10 cellular contexts compared by ENCODE assay signal in genomic region chr17:81481815-81482505, GRCh38. TPM values are rescaled to one million over a fixed set of nuclear protein-coding genes. Genes with fewer than 3 reads are reported as not detected.
DNase-seq lines count a peak whose midpoint lies in the region; ATAC-seq and TF ChIP-seq lines count a peak whose summit lies in the region.
"Had no signal": no experiment of that assay in that cellular context is flagged by ENCODE, and none has a peak within 500 bp of the region (broad histone marks: within the 10 kb centered on the region; RNA-seq: fewer than 3 reads in every experiment).

No MANE protein-coding gene starts in this region.

- peaks cover 4% of the 10 kb centered on the region for H3K36me3 Mint-ChIP-seq in nephron progenitor cell (ENCODE audit: low read depth)

- no peaks in the 10 kb centered on the region for H3K9me3 ChIP-seq in ectodermal cell (ENCODE audit: control insufficient read depth, low read length)
- H3K9me3 ChIP-seq: body of pancreas had no signal

- peaks cover 65% of the 10 kb centered on the region for H3K27me3 ChIP-seq in ectodermal cell (ENCODE audit: control insufficient read depth, insufficient read depth, low read length, poor library complexity, severe bottlenecking)
- H3K27me3 ChIP-seq: body of pancreas had no signal

- peak overlapping the region; percentile 66 for H3K4me3 ChIP-seq in Jurkat, Clone E6-1 (ENCODE audit: low read length)
- peak overlapping the region; percentile 22 for H3K4me3 ChIP-seq in ectodermal cell (ENCODE audit: insufficient read depth, low read depth, low read length)
- H3K4me3 ChIP-seq: body of pancreas had no signal

- H3K9me3 Mint-ChIP-seq in nephron progenitor cell, result peaks cover 5% of the 10 kb centered on the region

- H3K36me3 ChIP-seq in ectodermal cell (ENCODE audit: control insufficient read depth, insufficient read depth, low read length), result no peaks in the 10 kb centered on the region

- peaks cover 27% of the 10 kb centered on the region for H3K4me1 ChIP-seq in ectodermal cell (ENCODE audit: control insufficient read depth, insufficient read depth, low read length)

- H3K27ac Mint-ChIP-seq in nephron progenitor cell, result peak overlapping the region; percentile 47

- H3K4me1 Mint-ChIP-seq in nephron progenitor cell, result peaks cover 59% of the 10 kb centered on the region

- peak overlapping the region; percentile 69 for H3K4me3 Mint-ChIP-seq in nephron progenitor cell

- peaks cover 25% of the 10 kb centered on the region for H3K27me3 Mint-ChIP-seq in nephron progenitor cell (ENCODE audit: low read depth, poor library complexity)

- ATAC-seq in GM21381 (IDR thresholded peaks at IDR 0.05; ENCODE audit: unreplicated experiment), result no peak
- no peak for ATAC-seq in HG03442 (IDR thresholded peaks at IDR 0.05; ENCODE audit: unreplicated experiment)

- H3K27ac ChIP-seq in 22Rv1, result peak overlapping the region; percentile 83
- H3K27ac ChIP-seq in ectodermal cell (ENCODE audit: insufficient read depth, low read depth, low read length, poor library complexity, severe bottlenecking), result no peak overlapping the region
- H3K27ac ChIP-seq: KMS-11 had no signal

- DNase-seq in Jurkat, Clone E6-1 (ENCODE audit: low read depth, low spot score), result no peak
- DNase-seq in nephron progenitor cell (no peak), MV-4-11 (lab: John Stamatoyannopoulos, UW) (no peak), pons (ENCODE audit: low spot score) (no peak)

- no peak for TF ChIP-seq CTCF in 22Rv1 (IDR thresholded peaks at IDR 0.05)
- no peak for TF ChIP-seq CTCF in nephron progenitor cell (IDR thresholded peaks at IDR 0.05)

- WGBS in ectodermal cell, 2 experiments, result 82 to 83% methylated on average over 18 of the region's 18 CpGs

RNA-seq across cellular contexts. Expression of gene ACTG1, which starts 30.6 kb away (rescaled TPM):
- polyA plus RNA-seq in Jurkat, Clone E6-1 (2012; ENCODE audit: insufficient read depth, insufficient read length), result 2,303 TPM
- 2,395 TPM for polyA plus RNA-seq in ectodermal cell (2013, experiment 1 of 4)
- 2,615 TPM for polyA plus RNA-seq in ectodermal cell (2013, experiment 2 of 4)
- polyA plus RNA-seq in ectodermal cell (2013, experiment 3 of 4), result 2,034 TPM
- polyA plus RNA-seq in ectodermal cell (2013, experiment 4 of 4), result 2,356 TPM

RNA-seq across cellular contexts. Expression of gene FSCN2, which starts 46.2 kb away (rescaled TPM):
- polyA plus RNA-seq in Jurkat, Clone E6-1 (2012; ENCODE audit: insufficient read depth, insufficient read length), result not detected
- polyA plus RNA-seq in ectodermal cell (2013, experiment 1 of 4), result not detected
- 0.48 TPM for polyA plus RNA-seq in ectodermal cell (2013, experiment 2 of 4)
- not detected for polyA plus RNA-seq in ectodermal cell (2013, experiment 3 of 4)
- polyA plus RNA-seq in ectodermal cell (2013, experiment 4 of 4), result 0.20 TPM
